18 cellular contexts compared by ENCODE assay signal in genomic region chr2:156672569-156673270, GRCh38.
DNase-seq lines count a peak whose midpoint lies in the region; ATAC-seq and TF ChIP-seq lines count a peak whose summit lies in the region.
"Had no signal": no experiment of that assay in that cellular context is flagged by ENCODE, and none has a peak within 500 bp of the region (broad histone marks: within the 10 kb centered on the region; RNA-seq: fewer than 3 reads in every experiment).

No MANE protein-coding gene starts in this region.

- H3K4me3 ChIP-seq in GM23338 (no peak overlapping the region), SK-N-MC (peak overlapping the region; percentile 31), endodermal cell (ENCODE audit: low read length) (peak overlapping the region; percentile 43), neural progenitor cell (no peak overlapping the region), smooth muscle cell (no peak overlapping the region), colonic mucosa (no peak overlapping the region)

- H4K20me1 ChIP-seq in GM23338 (replicated peaks; ENCODE audit: insufficient read depth): no peaks in the 10 kb centered on the region
- no peaks in the 10 kb centered on the region for H4K20me1 ChIP-seq in neural progenitor cell (ENCODE audit: low read depth)
- H4K20me1 ChIP-seq in smooth muscle cell (ENCODE audit: low read depth): no peaks in the 10 kb centered on the region

- peaks cover 11% of the 10 kb centered on the region; the same call in 2 of the 3 replicates for H3K36me3 Mint-ChIP-seq in GM23338 (ENCODE audit: low read depth)
- H3K36me3 Mint-ChIP-seq in endodermal cell (ENCODE audit: low read depth): peaks cover 8% of the 10 kb centered on the region
- no peaks in the 10 kb centered on the region for H3K36me3 Mint-ChIP-seq in neural progenitor cell
- H3K36me3 Mint-ChIP-seq: CD4-positive, CD25-positive, alpha-beta regulatory T cell had no signal

- H2AFZ ChIP-seq in GM23338 (no peak overlapping the region), neural progenitor cell (replicated peaks) (peak overlapping the region; percentile 66), smooth muscle cell (ENCODE audit: low read depth) (no peak overlapping the region)

- no peaks in the 10 kb centered on the region for H3K36me3 ChIP-seq in GM23338 (ENCODE audit: insufficient read depth)
- no peaks in the 10 kb centered on the region for H3K36me3 ChIP-seq in SK-N-MC (ENCODE audit: insufficient read depth, low read length)
- H3K36me3 ChIP-seq in endodermal cell (ENCODE audit: control insufficient read depth, insufficient read depth, low read length): no peaks in the 10 kb centered on the region
- no peaks in the 10 kb centered on the region for H3K36me3 ChIP-seq in neural progenitor cell
- H3K36me3 ChIP-seq in smooth muscle cell (ENCODE audit: low read depth): no peaks in the 10 kb centered on the region
- no peaks in the 10 kb centered on the region for H3K36me3 ChIP-seq in colonic mucosa

- DNase-seq in GM23338 (ENCODE audit: low spot score): no peak
- DNase-seq in SK-N-MC (ENCODE audit: low read depth, low spot score): no peak
- no peak for DNase-seq in endodermal cell
- no peak for DNase-seq in neural progenitor cell (ENCODE audit: low spot score)
- DNase-seq in smooth muscle cell (lab: John Stamatoyannopoulos, UW; ENCODE audit: unreplicated experiment): no peak
- DNase-seq in colonic mucosa: no peak
- DNase-seq: ACHN; CD4-positive, CD25-positive, alpha-beta regulatory T cell; HCEC 1CT; NCI-H1417; NCI-H2029; NCI-H2171; NCI-H446; NCI-H69 had no signal

- H3K27ac ChIP-seq in GM23338 (ENCODE audit: low read depth) (no peak overlapping the region), SK-N-MC (peak overlapping the region; percentile 12; the same call in 1 of the 2 replicates), endodermal cell (ENCODE audit: low read depth, low read length) (no peak overlapping the region), neural progenitor cell (no peak overlapping the region), smooth muscle cell (ENCODE audit: low read depth) (no peak overlapping the region), colonic mucosa (no peak overlapping the region)
- H3K27ac ChIP-seq: RWPE1 had no signal

- peaks cover 4% of the 10 kb centered on the region; the same call in 1 of the 2 replicates for H3K9me2 ChIP-seq in GM23338 (ENCODE audit: insufficient read depth)

- H3K9ac ChIP-seq in SK-N-MC (ENCODE audit: insufficient read length) (no peak overlapping the region), endodermal cell (ENCODE audit: extremely low read depth, low read length, poor library complexity, severe bottlenecking) (no peak overlapping the region), neural progenitor cell (no peak overlapping the region), smooth muscle cell (ENCODE audit: low read depth) (no peak overlapping the region), colonic mucosa (ENCODE audit: low read depth in 2 of 2, low read length in 2 of 2) (no peak overlapping the region)

- H3K27me3 Mint-ChIP-seq in GM23338 (ENCODE audit: insufficient read depth, low read depth, poor library complexity) (no peaks in the 10 kb centered on the region), endodermal cell (ENCODE audit: insufficient read depth) (no peaks in the 10 kb centered on the region), neural progenitor cell (ENCODE audit: insufficient read depth, low read depth) (no peaks in the 10 kb centered on the region)
- H3K27me3 Mint-ChIP-seq: CD4-positive, CD25-positive, alpha-beta regulatory T cell had no signal

- peak overlapping the region; percentile 14; the same call in 1 of the 2 replicates for H3K4me2 ChIP-seq in GM23338
- H3K4me2 ChIP-seq in neural progenitor cell: no peak overlapping the region
- H3K4me2 ChIP-seq in smooth muscle cell: no peak overlapping the region

- H3K27me3 ChIP-seq in GM23338 (ENCODE audit: insufficient read depth) (no peaks in the 10 kb centered on the region), endodermal cell (ENCODE audit: control insufficient read depth, insufficient read depth, low read length, poor library complexity, severe bottlenecking) (no peaks in the 10 kb centered on the region), neural progenitor cell (no peaks in the 10 kb centered on the region), smooth muscle cell (ENCODE audit: low read depth) (no peaks in the 10 kb centered on the region), colonic mucosa (no peaks in the 10 kb centered on the region)

- H3K9me3 ChIP-seq in SK-N-MC (ENCODE audit: low read depth, low read length): no peaks in the 10 kb centered on the region; the same call in 1 of the 2 replicates
- peaks cover 11% of the 10 kb centered on the region for H3K9me3 ChIP-seq in endodermal cell (ENCODE audit: control insufficient read depth, low read length)
- H3K9me3 ChIP-seq in neural progenitor cell (ENCODE audit: low read depth): peaks cover 5% of the 10 kb centered on the region
- H3K9me3 ChIP-seq in smooth muscle cell (replicated peaks; ENCODE audit: low read depth): no peaks in the 10 kb centered on the region
- no peaks in the 10 kb centered on the region for H3K9me3 ChIP-seq in colonic mucosa

- intact Hi-C loops in colonic mucosa (cut with DNase I): no loop called here

- H3K4me1 ChIP-seq in GM23338 (ENCODE audit: insufficient read depth) (peaks cover 32% of the 10 kb centered on the region), endodermal cell (ENCODE audit: control insufficient read depth, insufficient read depth, low read length) (peaks cover 5% of the 10 kb centered on the region), neural progenitor cell (no peaks in the 10 kb centered on the region), smooth muscle cell (ENCODE audit: low read depth) (no peaks in the 10 kb centered on the region), colonic mucosa (peaks cover 4% of the 10 kb centered on the region)

- H3K27ac Mint-ChIP-seq in GM23338 (no peak overlapping the region; the same call in 1 of the 2 replicates), endodermal cell (peak overlapping the region; percentile 19), neural progenitor cell (no peak overlapping the region)
- H3K27ac Mint-ChIP-seq: CD4-positive, CD25-positive, alpha-beta regulatory T cell had no signal

- no peaks in the 10 kb centered on the region for H3F3A ChIP-seq in GM23338 (replicated peaks; ENCODE audit: low read depth)
- H3F3A ChIP-seq in neural progenitor cell (ENCODE audit: low read depth): no peaks in the 10 kb centered on the region
- H3F3A ChIP-seq in smooth muscle cell (ENCODE audit: low read depth): no peaks in the 10 kb centered on the region

- peaks cover 15% of the 10 kb centered on the region for H3K9me3 Mint-ChIP-seq in GM23338
- H3K9me3 Mint-ChIP-seq in endodermal cell: peaks cover 16% of the 10 kb centered on the region
- H3K9me3 Mint-ChIP-seq in neural progenitor cell: peaks cover 13% of the 10 kb centered on the region

- 85 to 86% methylated on average over 1 to 7 of the region's 7 CpGs for WGBS in endodermal cell (ENCODE audit: insufficient coverage in 1 of 2, insufficient read length in 1 of 2), 2 experiments
- WGBS in smooth muscle cell (ENCODE audit: low lambda C conversion rate): 86% methylated on average over 7 of the region's 7 CpGs

- peaks cover 30% of the 10 kb centered on the region for H3K4me1 Mint-ChIP-seq in GM23338
- H3K4me1 Mint-ChIP-seq in endodermal cell: peaks cover 31% of the 10 kb centered on the region
- peaks cover 16% of the 10 kb centered on the region for H3K4me1 Mint-ChIP-seq in neural progenitor cell
- H3K4me1 Mint-ChIP-seq: CD4-positive, CD25-positive, alpha-beta regulatory T cell had no signal

- TF ChIP-seq CTCF in GM23338 (conservative IDR thresholded peaks at IDR 0.05; ENCODE audit: low read depth in 2 of 2) (no peak), endodermal cell (conservative IDR thresholded peaks at IDR 0.05) (no peak), neural progenitor cell (IDR thresholded peaks at IDR 0.05) (no peak), smooth muscle cell (IDR thresholded peaks at IDR 0.05; ENCODE audit: borderline replicate concordance, insufficient read depth, poor library complexity, severe bottlenecking) (no peak), colonic mucosa (IDR thresholded peaks at IDR 0.05) (no peak)

- H3K79me2 ChIP-seq in GM23338 (replicated peaks; ENCODE audit: insufficient read depth): no peaks in the 10 kb centered on the region
- H3K79me2 ChIP-seq in neural progenitor cell (ENCODE audit: low read depth): no peaks in the 10 kb centered on the region
- H3K79me2 ChIP-seq in smooth muscle cell (ENCODE audit: low read depth): no peaks in the 10 kb centered on the region

- H3K4me3 Mint-ChIP-seq in GM23338: no peak overlapping the region
- H3K4me3 Mint-ChIP-seq in endodermal cell: no peak overlapping the region
- no peak overlapping the region for H3K4me3 Mint-ChIP-seq in neural progenitor cell
- H3K4me3 Mint-ChIP-seq: CD4-positive, CD25-positive, alpha-beta regulatory T cell had no signal

- ATAC-seq in GM23338 (no peak), HG02884 (IDR thresholded peaks at IDR 0.05; ENCODE audit: unreplicated experiment) (no peak), GM19397 (IDR thresholded peaks at IDR 0.05; ENCODE audit: unreplicated experiment) (no peak)
- ATAC-seq: HepG2 had no signal

TF ChIP-seq in GM23338, 12 proteins besides CTCF, POLR2A, EP300 and RAD21 (continues in another document):
- TF ChIP-seq JUNB (IDR thresholded peaks at IDR 0.05; ENCODE audit: unreplicated experiment) (no peak), POLR2AphosphoS5 (IDR thresholded peaks at IDR 0.05; ENCODE audit: low read depth) (no peak), ZNF331 (CRISPR knock-in tag; IDR thresholded peaks at IDR 0.05; ENCODE audit: low read depth) (no peak), EZH2 (IDR thresholded peaks at IDR 0.05; ENCODE audit: low read depth, unreplicated experiment) (no peak), CREB1 (CRISPR knock-in tag; IDR thresholded peaks at IDR 0.05; ENCODE audit: low read depth) (no peak), ZNF114 (CRISPR knock-in tag; IDR thresholded peaks at IDR 0.05) (no peak)
- TF ChIP-seq, protein P1, sequence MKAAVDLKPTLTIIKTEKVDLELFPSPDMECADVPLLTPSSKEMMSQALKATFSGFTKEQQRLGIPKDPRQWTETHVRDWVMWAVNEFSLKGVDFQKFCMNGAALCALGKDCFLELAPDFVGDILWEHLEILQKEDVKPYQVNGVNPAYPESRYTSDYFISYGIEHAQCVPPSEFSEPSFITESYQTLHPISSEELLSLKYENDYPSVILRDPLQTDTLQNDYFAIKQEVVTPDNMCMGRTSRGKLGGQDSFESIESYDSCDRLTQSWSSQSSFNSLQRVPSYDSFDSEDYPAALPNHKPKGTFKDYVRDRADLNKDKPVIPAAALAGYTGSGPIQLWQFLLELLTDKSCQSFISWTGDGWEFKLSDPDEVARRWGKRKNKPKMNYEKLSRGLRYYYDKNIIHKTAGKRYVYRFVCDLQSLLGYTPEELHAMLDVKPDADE (IDR thresholded peaks at IDR 0.05): no peak

Comparison
In these comparisons a context has a peak if more than half of its experiments do, and no peak if none do; other contexts are left out.
1. H3K4me3 ChIP-seq: peak in SK-N-MC (single experiment) and endodermal cell (single experiment); none in GM23338 (single experiment), neural progenitor cell (single experiment), smooth muscle cell (single experiment) and colonic mucosa (single experiment).